ENCODE assay signal across 8 cellular contexts in the genomic region with DNA sequence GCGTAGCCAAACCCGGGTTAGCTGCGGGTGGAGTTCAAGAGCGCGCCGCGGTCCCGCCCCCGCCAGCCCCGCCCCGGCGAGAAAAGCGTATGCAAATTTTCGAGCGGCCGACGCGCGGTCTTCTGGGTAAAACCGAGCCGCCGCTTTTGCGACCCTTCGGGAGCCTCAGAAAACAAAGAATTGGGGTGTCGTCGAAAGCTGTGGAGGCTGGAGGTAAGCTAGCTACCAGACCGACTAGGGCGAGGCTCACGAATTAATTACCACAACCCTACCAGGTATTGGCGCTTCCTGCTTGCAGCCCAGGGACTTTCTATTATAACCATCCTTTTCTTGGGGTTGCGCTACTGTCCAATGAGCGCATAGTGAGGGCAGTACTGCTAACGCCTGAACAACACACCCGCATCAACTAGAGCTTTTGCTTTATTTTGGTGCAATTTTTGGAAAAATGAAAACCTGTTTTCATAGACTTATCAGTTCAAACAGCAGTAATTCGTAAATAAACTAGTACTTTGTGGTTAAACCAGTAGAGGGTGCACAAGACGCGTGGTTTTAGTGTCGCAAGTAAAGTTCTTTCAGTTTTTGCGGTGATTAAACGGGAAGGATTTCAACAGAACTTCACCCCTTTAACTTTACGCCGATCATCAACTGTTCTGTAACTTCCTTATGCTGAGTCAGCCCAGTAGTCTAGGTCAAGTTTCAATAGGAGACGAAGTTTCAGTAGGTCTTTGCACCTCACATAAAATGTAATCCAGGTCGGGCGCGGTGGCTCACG. TPM values are rescaled to one million over a fixed set of nuclear protein-coding genes. Genes with fewer than 3 reads are reported as not detected.
DNase-seq lines count a peak whose midpoint lies in the region; ATAC-seq, FAIRE-seq and TF ChIP-seq lines count a peak whose summit lies in the region.

A gene (plus strand): TSS at position 318 of the 772 bp plus-strand sequence.

- POLR2A ChIA-PET in T-cell (lab: Charles Lee) = interaction anchor here (0.5 to 2.3 kb wide), 10 partner anchors 118 to 455 kb away, joined by 3 to 31 read pairs (median 6); a partner anchor contains a TSS

- H3K9me3 ChIP-seq in right atrium auricular region (no peaks in the 10 kb centered on the region), psoas muscle (no peaks in the 10 kb centered on the region), uterus (no peaks in the 10 kb centered on the region)

- peak within 1 kb of the TSS; percentile 78 to 81 for H3K4me3 ChIP-seq in right atrium auricular region
- peak within 1 kb of the TSS; percentile 89 for H3K4me3 ChIP-seq in psoas muscle
- H3K4me3 ChIP-seq in uterus = peak within 1 kb of the TSS; percentile 69 to 77

- peak; percentile 71 for ATAC-seq in HG02798 (IDR thresholded peaks at IDR 0.05; ENCODE audit: poor library complexity, unreplicated experiment)
- ATAC-seq in T-cell (replicated peaks in 1 of 4) = peak; percentile 83 to 88 (median 84)
- peak; percentile 84 to 86 (median 85) for ATAC-seq in psoas muscle

- 0% methylated on average over 47 of the region's 47 CpGs for WGBS in psoas muscle, 3 donors

- peak; percentile 88 for FAIRE-seq in GM12891 (lab: Jason Lieb, UNC)

- H3K36me3 Mint-ChIP-seq in T-cell = peaks cover 7% of the 10 kb centered on the region

- H3K9me3 Mint-ChIP-seq in T-cell = no peaks in the 10 kb centered on the region

- TF ChIP-seq POLR2A in GM12891 (IDR thresholded peaks at IDR 0.05; ENCODE audit: low read depth, low read length) (peak; percentile 100), uterus (IDR thresholded peaks at IDR 0.05) (peak; percentile 94 to 97)

- peak within 1 kb of the TSS; percentile 98 to 100 for H3K27ac Mint-ChIP-seq in T-cell

- DNase-seq in GM12891 (ENCODE audit: insufficient read length, low spot score) (peak; percentile 63), NCI-H1417 treated with DMSO at 0.1 percent for 48 hours (lab: John Stamatoyannopoulos, UW) (peak; percentile 89), T-cell (peak; percentile 75 to 88 (median 83)), amniotic stem cell (lab: John Stamatoyannopoulos, UW) (peak; percentile 94), right atrium auricular region (ENCODE audit: low spot score) (peak; percentile 87), psoas muscle (peak; percentile 84 to 92), uterus (peak; percentile 80 to 92)

- peak within 1 kb of the TSS; percentile 82 to 93 (median 92) for H3K4me3 Mint-ChIP-seq in T-cell

- H3K27me3 ChIP-seq in right atrium auricular region (no peaks in the 10 kb centered on the region), psoas muscle (ENCODE audit: insufficient read depth in 3 of 3, low read length in 2 of 3) (no peaks in the 10 kb centered on the region), uterus (no peaks in the 10 kb centered on the region)

- intact Hi-C loops in psoas muscle (cut with DNase I) (loop anchor here (2.0 to 5.0 kb wide), 5 partner anchors 37 to 207 kb away; a partner anchor contains a TSS), uterus (cut with DNase I; ENCODE audit: low total_unique reads) (no loop called here)

- H3K27me3 Mint-ChIP-seq in T-cell = no peaks in the 10 kb centered on the region

- H3K4me1 ChIP-seq in right atrium auricular region (peaks cover 0 to 82% of the 10 kb centered on the region in 2 donors), psoas muscle (peaks cover 44% of the 10 kb centered on the region), uterus (peaks cover 0 to 3% of the 10 kb centered on the region in 2 donors)

- H3K36me3 ChIP-seq in right atrium auricular region = no peaks in the 10 kb centered on the region
- peaks cover 3 to 4% of the 10 kb centered on the region in 2 donors for H3K36me3 ChIP-seq in psoas muscle (ENCODE audit: insufficient read depth in 1 of 2, low read depth in 1 of 2)
- H3K36me3 ChIP-seq in uterus = no peaks in the 10 kb centered on the region

- peak; percentile 30 to 74 for TF ChIP-seq CTCF in right atrium auricular region (IDR thresholded peaks at IDR 0.05)
- peak; percentile 64 for TF ChIP-seq CTCF in psoas muscle (IDR thresholded peaks at IDR 0.05)
- TF ChIP-seq CTCF in uterus (IDR thresholded peaks at IDR 0.05) = peak; percentile 60 to 90 (median 69)

- H3K4me1 Mint-ChIP-seq in T-cell = peaks cover 35 to 50% (median 42%) of the 10 kb centered on the region in 3 donors

- peak within 1 kb of the TSS; percentile 87 to 97 for H3K27ac ChIP-seq in right atrium auricular region
- peak within 1 kb of the TSS; percentile 99 for H3K27ac ChIP-seq in psoas muscle
- peak within 1 kb of the TSS; percentile 96 to 99 for H3K27ac ChIP-seq in uterus

- CTCF ChIA-PET in T-cell (lab: Charles Lee) = interaction anchor here (0.6 to 2.7 kb wide), 14 partner anchors 10 to 225 kb away, joined by 3 to 24 read pairs (median 4); a partner anchor contains a TSS

TF ChIP-seq in GM12891, 5 proteins besides CTCF, POLR2A, EP300 and RAD21:
- peak; percentile 96 for TF ChIP-seq POU2F2 (IDR thresholded peaks at IDR 0.05; ENCODE audit: low read depth, low read length)
- TF ChIP-seq POLR2AphosphoS5 (IDR thresholded peaks at IDR 0.05; ENCODE audit: low read depth, low read length) = peak; percentile 100
- TF ChIP-seq SPI1 (IDR thresholded peaks at IDR 0.05; ENCODE audit: low read depth, low read length) = 0 out of 2 replicates have a peak, but pooled peaks have one; percentile 7
- no peak for TF ChIP-seq PAX5 (IDR thresholded peaks at IDR 0.05; ENCODE audit: insufficient read depth, low read length, severe bottlenecking)
- peak; percentile 80 for TF ChIP-seq TAF1 (IDR thresholded peaks at IDR 0.05; ENCODE audit: low read depth, low read length)

RNA-seq across cellular contexts. Expression of the gene that starts here (rescaled TPM):
- polyA plus RNA-seq in GM12891 (2012; ENCODE audit: low read depth, missing spikeins) = not detected
- total RNA-seq in T-cell (not detected), right atrium auricular region (not detected), psoas muscle (not detected), uterus (under 1 TPM in 1 of 4 donors, not detected in 3; under 0.01 TPM)
- polyA plus RNA-seq in psoas muscle = not detected

Comparison
In these comparisons a context has a peak if more than half of its experiments do, and no peak if none do; other contexts are left out.
1. Peak in every context shown above with its lines: DNase-seq, ATAC-seq, H3K4me3 ChIP-seq and H3K27ac ChIP-seq.
2. Peak in DNase-seq and ATAC-seq in T-cell; RNA of the gene not detected or under 1 TPM.
3. Peak in DNase-seq, H3K4me3 ChIP-seq and H3K27ac ChIP-seq in right atrium auricular region; RNA of the gene not detected or under 1 TPM.
4. Peak in DNase-seq, ATAC-seq, H3K4me3 ChIP-seq and H3K27ac ChIP-seq in psoas muscle; RNA of the gene not detected or under 1 TPM.
5. Peak in DNase-seq, H3K4me3 ChIP-seq and H3K27ac ChIP-seq in uterus; RNA of the gene not detected or under 1 TPM.